Comparison of ENCODE assay signal across 16 cellular contexts in the genomic region with DNA sequence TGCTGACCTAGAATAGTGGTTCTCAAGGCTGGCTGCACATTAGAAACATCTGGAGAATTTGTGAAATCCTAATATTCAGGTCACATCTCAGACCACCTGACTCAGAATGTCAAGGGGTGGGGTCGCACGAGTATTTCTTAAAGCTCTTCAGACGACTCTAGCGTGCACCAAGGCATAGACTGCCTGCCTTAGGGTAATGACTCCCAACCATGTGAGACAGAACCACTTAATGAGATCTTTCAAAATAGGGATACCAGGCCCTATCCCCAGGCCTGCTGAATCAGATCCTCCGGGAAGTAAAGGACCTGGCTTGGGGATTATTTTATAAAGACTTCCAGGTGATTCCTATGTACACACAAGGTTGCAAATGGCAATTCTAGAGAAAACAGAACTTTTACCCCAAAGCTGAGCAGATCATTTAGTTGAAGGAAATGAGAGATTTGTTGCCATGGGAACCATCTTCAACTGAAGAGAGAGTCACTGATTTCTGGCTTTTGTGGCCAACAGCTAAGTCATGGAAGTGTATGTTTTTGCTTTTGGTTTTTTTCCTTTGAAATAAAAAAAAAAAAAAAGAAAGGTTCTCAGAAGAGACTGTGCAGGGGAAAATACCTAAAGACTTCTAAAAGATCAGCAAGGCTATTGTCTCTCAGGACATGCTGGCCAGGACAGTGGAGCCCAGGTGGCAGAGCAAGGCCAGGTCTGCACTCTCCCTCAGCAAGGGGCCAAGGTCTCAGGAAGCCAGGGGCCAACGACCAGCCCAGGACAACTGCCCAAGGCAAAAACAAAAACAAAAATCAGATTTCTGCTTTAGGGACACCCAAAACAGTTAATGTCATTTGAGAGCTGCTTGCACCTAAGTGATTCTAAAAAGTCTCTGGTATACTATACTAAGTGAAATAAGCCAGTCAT. TPM values are rescaled to one million over a fixed set of nuclear protein-coding genes. Genes with fewer than 3 reads are reported as not detected.
A peak's percentile ranks its signal among the peaks of the same experiment; 100 is the strongest.
DNase-seq lines count a peak whose midpoint lies in the region; ATAC-seq and TF ChIP-seq lines count a peak whose summit lies in the region.
"Had no signal": no experiment of that assay in that cellular context is flagged by ENCODE, and none has a peak within 500 bp of the region (broad histone marks: within the 10 kb centered on the region; RNA-seq: fewer than 3 reads in every experiment).

No MANE protein-coding gene starts in this region.

- TF ChIP-seq RAD21 in IMR-90 (IDR thresholded peaks at IDR 0.05; ENCODE audit: low read length) = no peak

- no peak overlapping the region for H3K4me2 ChIP-seq in IMR-90 (ENCODE audit: low read depth, low read length)

- no peaks in the 10 kb centered on the region for H3K36me3 ChIP-seq in IMR-90 (ENCODE audit: control insufficient read depth, insufficient read depth, low read length)
- H3K36me3 ChIP-seq in breast epithelium = no peaks in the 10 kb centered on the region

- H4K5ac ChIP-seq in IMR-90 (ENCODE audit: low read depth, low read length) = no peak overlapping the region

- no peak for DNase-seq in activated CD8-positive, alpha-beta memory T cell treated with anti-CD3 and anti-CD28 coated beads, Interleukin-2, amount 10 ng/mL, durations not matched to agents 7 days and 5 days
- DNase-seq in activated CD8-positive, alpha-beta memory T cell treated with anti-CD3 and anti-CD28 coated beads for 24 hours = no peak
- peak; percentile 7 for DNase-seq in IMR-90
- no peak for DNase-seq in activated naive CD8-positive, alpha-beta T cell treated with anti-CD3 and anti-CD28 coated beads, Interleukin-2, amount 50 U/mL, for 24 hours
- peak; percentile 2 for DNase-seq in non-pigmented ciliary epithelial cell (ENCODE audit: low read depth)
- no peak for DNase-seq in NCI-H446 treated with DMSO at 0.1 percent for 48 hours (lab: John Stamatoyannopoulos, UW)
- no peak for DNase-seq in SW 1271 (lab: John Stamatoyannopoulos, UW)
- DNase-seq in breast epithelium (ENCODE audit: low spot score in 2 of 2) = no peak
- DNase-seq: activated B cell treated with CpG ODN at 0.5 μM for 24 hours; NCI-H2081 treated with DMSO at 0.1 percent for 48 hours; NK-92 treated with Interleukin-12 subunit alpha and Interleukin-12 subunit beta, amount 100 ng/mL, for 24 hours had no signal

- H3K27me3 Mint-ChIP-seq in activated CD8-positive, alpha-beta memory T cell treated with anti-CD3 and anti-CD28 coated beads, Interleukin-2, amount 10 ng/mL, durations not matched to agents 7 days and 5 days = peaks cover 27% of the 10 kb centered on the region
- H3K27me3 Mint-ChIP-seq in activated naive CD8-positive, alpha-beta T cell treated with anti-CD3 and anti-CD28 coated beads, Interleukin-2, amount 50 U/mL, for 24 hours = no peaks in the 10 kb centered on the region

- H4K20me1 ChIP-seq in IMR-90 (ENCODE audit: insufficient read depth, low read length) = no peaks in the 10 kb centered on the region

- H3K23ac ChIP-seq in IMR-90 (ENCODE audit: low read depth, low read length) = no peak overlapping the region

- no peaks in the 10 kb centered on the region for H3K79me1 ChIP-seq in IMR-90 (ENCODE audit: low read depth in 1 of 2, low read length in 2 of 2)

- peak; percentile 45 for ATAC-seq in activated CD8-positive, alpha-beta memory T cell treated with anti-CD3 and anti-CD28 coated beads, Interleukin-2, amount 10 ng/mL, durations not matched to agents 7 days and 5 days
- no peak for ATAC-seq in IMR-90 (ENCODE audit: low read depth)
- peak; percentile 44 for ATAC-seq in activated naive CD8-positive, alpha-beta T cell treated with anti-CD3 and anti-CD28 coated beads, Interleukin-2, amount 50 U/mL, for 24 hours
- ATAC-seq: HepG2, SK-N-SH treated with all-trans-retinoic acid at 6 μM for 48 hours had no signal

- no peak overlapping the region for H2BK20ac ChIP-seq in IMR-90 (ENCODE audit: low read depth, low read length)

- POLR2A ChIA-PET in IMR-90 (lab: Charles Lee; ENCODE audit: unreplicated experiment) = no interaction called here

- no peak overlapping the region for H2BK15ac ChIP-seq in IMR-90 (ENCODE audit: low read depth, low read length)

- no TSS peak for BruUV-seq in IMR-90 (replicated peaks; lab: Mats Ljungman, UMichigan)

- H3K56ac ChIP-seq in IMR-90 (ENCODE audit: extremely low read depth, insufficient read depth, low read length) = no peak overlapping the region

- H4K8ac ChIP-seq in IMR-90 (ENCODE audit: low read depth in 2 of 2, low read length in 2 of 2) = no peak overlapping the region

- H3K9ac ChIP-seq in IMR-90 (ENCODE audit: low read depth, low read length) = no peak overlapping the region

- no peak overlapping the region for H3K14ac ChIP-seq in IMR-90 (replicated peaks; ENCODE audit: low read depth, low read length)

- H2AFZ ChIP-seq in IMR-90 (replicated peaks; ENCODE audit: low read length, poor library complexity) = no peak overlapping the region

- CTCF ChIA-PET in activated CD8-positive, alpha-beta memory T cell treated with anti-CD3 and anti-CD28 coated beads, Interleukin-2, amount 10 ng/mL, durations not matched to agents 7 days and 5 days (lab: Charles Lee) = interaction anchor here (0.8 kb wide), 1 partner anchor 14 kb away, joined by 3 read pairs; no protein-coding TSS in a partner anchor
- CTCF ChIA-PET in IMR-90 (lab: Yijun Ruan, JAX) = no interaction called here

- H3K27ac Mint-ChIP-seq in activated CD8-positive, alpha-beta memory T cell treated with anti-CD3 and anti-CD28 coated beads, Interleukin-2, amount 10 ng/mL, durations not matched to agents 7 days and 5 days = no peak overlapping the region
- no peak overlapping the region for H3K27ac Mint-ChIP-seq in activated naive CD8-positive, alpha-beta T cell treated with anti-CD3 and anti-CD28 coated beads, Interleukin-2, amount 50 U/mL, for 24 hours
- H3K27ac Mint-ChIP-seq: activated B cell treated with CpG ODN at 0.5 μM for 24 hours had no signal

- no peak for TF ChIP-seq CTCF in IMR-90 (conservative IDR thresholded peaks at IDR 0.05; ENCODE audit: low read depth, low read length)
- TF ChIP-seq CTCF in breast epithelium (IDR thresholded peaks at IDR 0.05) = no peak

- H3K9me3 ChIP-seq in IMR-90 (ENCODE audit: control insufficient read depth, insufficient read depth, low read length) (no peaks in the 10 kb centered on the region), breast epithelium (no peaks in the 10 kb centered on the region)

- H3K4me3 Mint-ChIP-seq in activated CD8-positive, alpha-beta memory T cell treated with anti-CD3 and anti-CD28 coated beads, Interleukin-2, amount 10 ng/mL, durations not matched to agents 7 days and 5 days = no peak overlapping the region
- no peak overlapping the region for H3K4me3 Mint-ChIP-seq in activated naive CD8-positive, alpha-beta T cell treated with anti-CD3 and anti-CD28 coated beads, Interleukin-2, amount 50 U/mL, for 24 hours
- H3K4me3 Mint-ChIP-seq: activated B cell treated with CpG ODN at 0.5 μM for 24 hours had no signal

- no peak overlapping the region for H2BK5ac ChIP-seq in IMR-90 (ENCODE audit: low read depth, low read length, poor library complexity, severe bottlenecking)

- intact Hi-C loops in IMR-90 (cut with micrococcal nuclease) = no loop called here
- intact Hi-C loops in breast epithelium (cut with DNase I; ENCODE audit: low total_unique reads) = no loop called here

- H3K27ac ChIP-seq in IMR-90 (ENCODE audit: insufficient read depth, low read length) = no peak overlapping the region
- no peak overlapping the region for H3K27ac ChIP-seq in breast epithelium
- H3K27ac ChIP-seq: coronary artery had no signal

- H3K9me3 Mint-ChIP-seq in activated CD8-positive, alpha-beta memory T cell treated with anti-CD3 and anti-CD28 coated beads, Interleukin-2, amount 10 ng/mL, durations not matched to agents 7 days and 5 days (ENCODE audit: low read depth) = no peaks in the 10 kb centered on the region
- H3K9me3 Mint-ChIP-seq in activated naive CD8-positive, alpha-beta T cell treated with anti-CD3 and anti-CD28 coated beads, Interleukin-2, amount 50 U/mL, for 24 hours = no peaks in the 10 kb centered on the region
- H3K9me3 Mint-ChIP-seq: activated B cell treated with CpG ODN at 0.5 μM for 24 hours had no signal

- no CpG with 5 or more reads among the region's 6 CpGs for WGBS in IMR-90 (ENCODE audit: extremely low coverage in 2 of 2, insufficient read length in 1 of 2), 2 experiments

- H3K4me1 Mint-ChIP-seq in activated CD8-positive, alpha-beta memory T cell treated with anti-CD3 and anti-CD28 coated beads, Interleukin-2, amount 10 ng/mL, durations not matched to agents 7 days and 5 days = peaks cover 8% of the 10 kb centered on the region
- peaks cover 16% of the 10 kb centered on the region for H3K4me1 Mint-ChIP-seq in activated naive CD8-positive, alpha-beta T cell treated with anti-CD3 and anti-CD28 coated beads, Interleukin-2, amount 50 U/mL, for 24 hours
- H3K4me1 Mint-ChIP-seq: activated B cell treated with CpG ODN at 0.5 μM for 24 hours had no signal

- H3K4me3 ChIP-seq in IMR-90 (ENCODE audit: insufficient read depth, low read depth, low read length) = no peak overlapping the region
- no peak overlapping the region for H3K4me3 ChIP-seq in breast epithelium
- H3K4me3 ChIP-seq: coronary artery had no signal

- dilution Hi-C loops in IMR-90 (cut with HindIII; ENCODE audit: low sequenced_read_pairs, unreplicated experiment) = no loop called here

- H3K4me1 ChIP-seq in IMR-90 (ENCODE audit: control insufficient read depth, insufficient read depth, low read length) (no peaks in the 10 kb centered on the region), breast epithelium (no peaks in the 10 kb centered on the region)

- no peak overlapping the region for H2BK120ac ChIP-seq in IMR-90 (ENCODE audit: low read depth, low read length)

- H3K9me1 ChIP-seq in IMR-90 (ENCODE audit: insufficient read depth, low read length) = no peaks in the 10 kb centered on the region; the same call in 1 of the 2 replicates

- in situ Hi-C loops in IMR-90 (cut with MboI; ENCODE audit: low sequenced_read_pairs) = loop anchor here (25.0 kb wide), 1 partner anchor 1010 kb away; no protein-coding TSS in a partner anchor

- no peaks in the 10 kb centered on the region for H3K36me3 Mint-ChIP-seq in activated CD8-positive, alpha-beta memory T cell treated with anti-CD3 and anti-CD28 coated beads, Interleukin-2, amount 10 ng/mL, durations not matched to agents 7 days and 5 days
- H3K36me3 Mint-ChIP-seq in activated naive CD8-positive, alpha-beta T cell treated with anti-CD3 and anti-CD28 coated beads, Interleukin-2, amount 50 U/mL, for 24 hours (ENCODE audit: low read depth) = no peaks in the 10 kb centered on the region

- no peak overlapping the region for H4K91ac ChIP-seq in IMR-90 (ENCODE audit: insufficient read depth, low read depth, low read length)

- H2AK5ac ChIP-seq in IMR-90 (ENCODE audit: low read depth, low read length) = no peak overlapping the region

- no peak overlapping the region for H3K4ac ChIP-seq in IMR-90 (ENCODE audit: low read depth, low read length)

- H2AK9ac ChIP-seq in IMR-90 (replicated peaks; ENCODE audit: low read depth, low read length, poor library complexity) = no peak overlapping the region

- H3K27me3 ChIP-seq in IMR-90 (ENCODE audit: control insufficient read depth, insufficient read depth, low read length) (peaks cover 9% of the 10 kb centered on the region), breast epithelium (no peaks in the 10 kb centered on the region)

- no peak overlapping the region for H3K18ac ChIP-seq in IMR-90 (ENCODE audit: low read depth, low read length)

- TF ChIP-seq POLR2A in IMR-90 (IDR thresholded peaks at IDR 0.05; ENCODE audit: low read depth, low read length) (no peak), breast epithelium (IDR thresholded peaks at IDR 0.05) (no peak)

RNA-seq across cellular contexts. Expression of a gene that starts 15.3 kb away (rescaled TPM):
- under 1 TPM; 0.06 to 0.26 TPM for total RNA-seq in activated CD8-positive, alpha-beta memory T cell treated with anti-CD3 and anti-CD28 coated beads, Interleukin-2, amount 10 ng/mL, durations not matched to agents 7 days and 5 days
- not detected in 2 replicates for total RNA-seq in IMR-90 (2012; rRNA removed)
- polyA plus RNA-seq in IMR-90 (2012; rRNA removed) = not detected in 2 replicates
- polyA plus RNA-seq in IMR-90 (2012; cell fraction: cytosol; rRNA removed) = not detected in 2 replicates
- polyA plus RNA-seq in IMR-90 (2012; cell fraction: nucleus; rRNA removed; ENCODE audit: low replicate concordance) = not detected in 2 replicates
- 1 to 10 TPM in 1 of 3 donors, under 1 TPM in 2; 0.59 to 1.6 (median 0.80) TPM for total RNA-seq in breast epithelium
- total RNA-seq: activated B cell treated with CpG ODN at 0.5 μM for 24 hours, fibroblast of lung, HepG2 had no signal
- polyA plus RNA-seq: AG04450, fibroblast of lung, HepG2 had no signal

Comparison
In these comparisons a context has a peak if more than half of its experiments do, and no peak if none do; other contexts are left out.
1. DNase-seq: peak in IMR-90 (single experiment) and non-pigmented ciliary epithelial cell (single experiment); none in activated CD8-positive, alpha-beta memory T cell treated with anti-CD3 and anti-CD28 coated beads, Interleukin-2, amount 10 ng/mL, durations not matched to agents 7 days and 5 days (single experiment), activated CD8-positive, alpha-beta memory T cell treated with anti-CD3 and anti-CD28 coated beads for 24 hours (single experiment), activated naive CD8-positive, alpha-beta T cell treated with anti-CD3 and anti-CD28 coated beads, Interleukin-2, amount 50 U/mL, for 24 hours (single experiment), NCI-H446 treated with DMSO at 0.1 percent for 48 hours (single experiment), SW 1271 (0 of 2) and breast epithelium (0 of 2).